ENCODE assay signal across 19 cellular contexts in the genomic region with DNA sequence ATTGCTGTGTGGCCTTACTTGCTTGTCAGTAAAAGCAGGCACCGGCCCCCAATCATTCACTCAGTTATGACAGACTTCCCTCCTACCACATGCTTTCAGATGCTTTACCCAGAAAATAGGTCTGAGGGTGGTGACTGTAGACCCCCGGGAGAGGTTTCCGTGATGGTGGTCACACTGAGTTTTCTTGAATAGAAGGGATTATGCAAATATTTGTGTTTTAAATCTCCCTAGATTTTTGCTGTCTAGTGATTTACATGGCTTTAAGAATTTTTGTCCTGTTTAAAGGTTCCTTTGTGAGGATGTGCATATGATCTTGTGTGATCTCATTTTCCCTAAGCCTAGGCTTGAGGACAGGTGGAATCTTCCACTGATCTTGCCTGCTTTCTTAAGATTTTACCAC.
DNase-seq lines count a peak whose midpoint lies in the region; FAIRE-seq and TF ChIP-seq lines count a peak whose summit lies in the region.
"Had no signal": no experiment of that assay in that cellular context is flagged by ENCODE, and none has a peak within 500 bp of the region (broad histone marks: within the 10 kb centered on the region; RNA-seq: fewer than 3 reads in every experiment).

No MANE protein-coding gene starts in this region.

- peaks cover 71% of the 10 kb centered on the region for H3K4me1 Mint-ChIP-seq in chondrocyte (ENCODE audit: low read depth)
- H3K4me1 Mint-ChIP-seq: CD8-positive, alpha-beta memory T cell had no signal

- no peak overlapping the region for H3K9ac ChIP-seq in parathyroid adenoma
- H3K9ac ChIP-seq: BLaER1 had no signal

- H3K4me3 Mint-ChIP-seq in chondrocyte (ENCODE audit: unreplicated experiment), result no peak overlapping the region
- H3K4me3 Mint-ChIP-seq: CD8-positive, alpha-beta memory T cell had no signal

- peaks cover 41% of the 10 kb centered on the region for H3F3A ChIP-seq in PC-9 (ENCODE audit: insufficient read depth, low read depth)

- H3K4me3 ChIP-seq in PC-9 (no peak overlapping the region), parathyroid adenoma (ENCODE audit: low read depth, low read length) (no peak overlapping the region), vagina (no peak overlapping the region)
- H3K4me3 ChIP-seq: BLaER1, SK-N-MC had no signal

- H3K36me3 Mint-ChIP-seq in chondrocyte (ENCODE audit: low read depth), result peaks cover 22% of the 10 kb centered on the region

- no peaks in the 10 kb centered on the region for H3K9me2 ChIP-seq in PC-9 (ENCODE audit: insufficient read depth)

- H4K20me1 ChIP-seq in PC-9 (ENCODE audit: insufficient read depth), result peaks cover 69% of the 10 kb centered on the region

- H3K4me1 ChIP-seq in PC-9 (replicated peaks; ENCODE audit: insufficient read depth), result peaks cover 27% of the 10 kb centered on the region
- peaks cover 24% of the 10 kb centered on the region for H3K4me1 ChIP-seq in parathyroid adenoma
- peaks cover 87% of the 10 kb centered on the region for H3K4me1 ChIP-seq in vagina

- H3K9me3 ChIP-seq in PC-9 (ENCODE audit: insufficient read depth, low read depth) (no peaks in the 10 kb centered on the region), parathyroid adenoma (ENCODE audit: control insufficient read depth, low read length) (no peaks in the 10 kb centered on the region), vagina (no peaks in the 10 kb centered on the region)
- H3K9me3 ChIP-seq: BLaER1 had no signal

- no TSS peak for BruUV-seq in PC-9 (replicated peaks; lab: Mats Ljungman, UMichigan)

- POLR2A ChIA-PET in PC-9 (lab: Charles Lee; ENCODE audit: unreplicated experiment), result no interaction called here

- TF ChIP-seq CTCF in PC-9 (conservative IDR thresholded peaks at IDR 0.05) (no peak), chondrocyte (IDR thresholded peaks at IDR 0.05) (no peak), parathyroid adenoma (IDR thresholded peaks at IDR 0.05) (no peak), vagina (IDR thresholded peaks at IDR 0.05) (no peak)

- no peak for FAIRE-seq in HTR-8/SVneo (lab: Jason Lieb, UNC)
- FAIRE-seq: GM12892, HepG2 had no signal

- H3K79me2 ChIP-seq in PC-9 (ENCODE audit: low read depth), result peaks cover 94% of the 10 kb centered on the region
- peaks cover 21% of the 10 kb centered on the region for H3K79me2 ChIP-seq in parathyroid adenoma

- H3K27ac ChIP-seq in PC-9 (0 out of 2 replicates have a peak overlapping the region, but pooled peaks have one; percentile 31), parathyroid adenoma (peak overlapping the region; percentile 9), vagina (peak overlapping the region; percentile 30)
- H3K27ac ChIP-seq: BLaER1, SK-N-MC had no signal

- intact Hi-C loops in PC-9 (cut with micrococcal nuclease; ENCODE audit: unreplicated experiment) (loop anchor here (5.0 kb wide), 1 partner anchor 254 kb away; no protein-coding TSS in a partner anchor), vagina (cut with DNase I) (no loop called here)

- H3K36me3 ChIP-seq in PC-9 (ENCODE audit: low read depth), result peaks cover 48% of the 10 kb centered on the region
- H3K36me3 ChIP-seq in parathyroid adenoma (ENCODE audit: control insufficient read depth, insufficient read depth, low read length), result no peaks in the 10 kb centered on the region
- peaks cover 0 to 4% of the 10 kb centered on the region in 2 donors for H3K36me3 ChIP-seq in vagina

- H3K4me2 ChIP-seq in PC-9, result no peak overlapping the region
- peak overlapping the region; percentile 69 for H3K4me2 ChIP-seq in parathyroid adenoma (ENCODE audit: low read length)
- H3K4me2 ChIP-seq: BLaER1 had no signal

- no peaks in the 10 kb centered on the region for H3K27me3 Mint-ChIP-seq in chondrocyte (ENCODE audit: low read depth)

- H2AFZ ChIP-seq in PC-9 (no peak overlapping the region), parathyroid adenoma (no peak overlapping the region)

- CTCF ChIA-PET in PC-9 (lab: Charles Lee), result no interaction called here

- no peaks in the 10 kb centered on the region for H3K9me3 Mint-ChIP-seq in chondrocyte (ENCODE audit: low read depth)
- H3K9me3 Mint-ChIP-seq: CD8-positive, alpha-beta memory T cell had no signal

- peak overlapping the region; percentile 27 for H3K27ac Mint-ChIP-seq in chondrocyte (ENCODE audit: unreplicated experiment)
- H3K27ac Mint-ChIP-seq: CD8-positive, alpha-beta memory T cell had no signal

- TF ChIP-seq POLR2A in vagina (IDR thresholded peaks at IDR 0.05), result no peak

- no peak for DNase-seq in PC-9
- no peak for DNase-seq in chondrocyte (ENCODE audit: low spot score)
- DNase-seq in vagina (ENCODE audit: extremely low spot score in 2 of 2), result no peak
- DNase-seq in activated CD4-positive, alpha-beta T cell treated with anti-CD3 and anti-CD28 coated beads for 48 hours, result no peak
- no peak for DNase-seq in HTR-8/SVneo (ENCODE audit: insufficient read length, low spot score)
- no peak for DNase-seq in NCI-H146 (lab: John Stamatoyannopoulos, UW)
- DNase-seq: CD8-positive, alpha-beta memory T cell; DND-41; GDM1; GOT3; Karpas-422; NCI-H1417; NCI-H2029 treated with DMSO at 0.1 percent for 48 hours; NCI-H510A treated with DMSO at 0.1 percent for 48 hours had no signal

- H3K27me3 ChIP-seq in PC-9 (ENCODE audit: insufficient read depth, low read depth), result no peaks in the 10 kb centered on the region
- H3K27me3 ChIP-seq in parathyroid adenoma (ENCODE audit: control insufficient read depth, insufficient read depth, low read length), result no peaks in the 10 kb centered on the region
- H3K27me3 ChIP-seq in vagina, result no peaks in the 10 kb centered on the region
